In genomic region chr2:226364217-226364616, GRCh38 we compare ENCODE assay signal across 7 cellular contexts.
"Had no signal": no experiment of that assay in that cellular context is flagged by ENCODE, and none has a peak within 500 bp of the region (broad histone marks: within the 10 kb centered on the region; RNA-seq: fewer than 3 reads in every experiment).

No MANE protein-coding gene starts in this region.

- H3K27ac Mint-ChIP-seq: IgD-negative memory B cell had no signal

- H3K9ac ChIP-seq: KMS-11 had no signal

- DNase-seq: KBM-7, KG1 had no signal

- H3K4me2 ChIP-seq: KMS-11 had no signal

- H3K4me3 ChIP-seq: K562 had no signal

- H3K36me3 Mint-ChIP-seq: IgD-negative memory B cell had no signal

- ATAC-seq: K562 had no signal

- FAIRE-seq: HTR-8/SVneo, K562 had no signal

- H3K27ac ChIP-seq: HL-60, KMS-11 had no signal
